In the genomic region with DNA sequence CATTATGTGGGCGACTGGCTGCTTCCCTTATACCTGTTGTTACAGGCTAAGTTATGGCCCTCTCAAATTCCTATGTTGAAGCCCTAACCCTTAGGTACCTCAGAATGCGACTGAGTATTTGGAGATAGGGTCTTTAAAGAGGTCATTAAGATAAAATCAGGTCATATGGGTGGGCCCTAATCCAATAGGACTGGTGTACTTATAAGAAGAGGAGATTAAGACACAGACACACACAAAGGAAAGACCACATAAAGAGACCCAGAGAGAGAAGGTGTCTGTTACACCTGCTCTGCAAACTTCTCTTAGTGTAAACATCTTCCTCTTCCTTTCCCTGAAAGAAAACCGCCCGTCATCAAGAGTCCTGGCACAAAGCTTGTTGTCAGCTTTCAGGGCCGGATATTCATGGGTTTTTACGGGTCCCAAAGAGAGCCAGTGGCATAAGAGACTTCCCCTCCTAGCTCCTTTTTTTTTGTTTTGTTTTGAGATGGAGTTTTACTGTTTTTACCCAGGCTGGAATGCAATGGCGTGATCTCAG, we compare ENCODE assay signal across 1 cellular context.
TF ChIP-seq lines count a peak whose summit lies in the region.

No MANE protein-coding gene starts in this region.

TF ChIP-seq in GM12878, 131 proteins besides CTCF, POLR2A, EP300 and RAD21 (continued from another document):
- TF ChIP-seq, protein P1, sequence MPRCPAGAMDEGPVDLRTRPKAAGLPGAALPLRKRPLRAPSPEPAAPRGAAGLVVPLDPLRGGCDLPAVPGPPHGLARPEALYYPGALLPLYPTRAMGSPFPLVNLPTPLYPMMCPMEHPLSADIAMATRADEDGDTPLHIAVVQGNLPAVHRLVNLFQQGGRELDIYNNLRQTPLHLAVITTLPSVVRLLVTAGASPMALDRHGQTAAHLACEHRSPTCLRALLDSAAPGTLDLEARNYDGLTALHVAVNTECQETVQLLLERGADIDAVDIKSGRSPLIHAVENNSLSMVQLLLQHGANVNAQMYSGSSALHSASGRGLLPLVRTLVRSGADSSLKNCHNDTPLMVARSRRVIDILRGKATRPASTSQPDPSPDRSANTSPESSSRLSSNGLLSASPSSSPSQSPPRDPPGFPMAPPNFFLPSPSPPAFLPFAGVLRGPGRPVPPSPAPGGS (IDR thresholded peaks at IDR 0.05; ENCODE audit: borderline replicate concordance, insufficient read depth, low read depth, low read length, poor library complexity, severe bottlenecking): no peak
- TF ChIP-seq SMAD1 (IDR thresholded peaks at IDR 0.05; ENCODE audit: low read depth, partially characterized antibody) (no peak), BACH1 (IDR thresholded peaks at IDR 0.05; ENCODE audit: borderline replicate concordance) (no peak)
